ENCODE assay signal across 16 cellular contexts in genomic region chr11:1943576-1943975, GRCh38. TPM values are rescaled to one million over a fixed set of nuclear protein-coding genes. Genes with fewer than 3 reads are reported as not detected.
A peak's percentile ranks its signal among the peaks of the same experiment; 100 is the strongest.
DNase-seq lines count a peak whose midpoint lies in the region; ATAC-seq, FAIRE-seq and TF ChIP-seq lines count a peak whose summit lies in the region.
"Had no signal": no experiment of that assay in that cellular context is flagged by ENCODE, and none has a peak within 500 bp of the region (broad histone marks: within the 10 kb centered on the region; RNA-seq: fewer than 3 reads in every experiment).

No MANE protein-coding gene starts in this region.

- peak; percentile 19; the same call in 1 of the 2 replicates for ATAC-seq in Panc1
- ATAC-seq in heart left ventricle: no peak
- ATAC-seq in pancreas: no peak
- ATAC-seq in HG03139 (IDR thresholded peaks at IDR 0.05; ENCODE audit: unreplicated experiment): no peak
- ATAC-seq in HG03354 (IDR thresholded peaks at IDR 0.05; ENCODE audit: poor library complexity, severe bottlenecking, unreplicated experiment): no peak

- no peaks in the 10 kb centered on the region for H3K27me3 ChIP-seq in Panc1 (ENCODE audit: control insufficient read depth, insufficient read depth, low read length)
- H3K27me3 ChIP-seq in heart left ventricle: no peaks in the 10 kb centered on the region
- no peaks in the 10 kb centered on the region for H3K27me3 ChIP-seq in pancreas

- no TSS peak for BruUV-seq in Panc1 (replicated peaks; lab: Mats Ljungman, UMichigan)

- TF ChIP-seq CTCF in Panc1 (IDR thresholded peaks at IDR 0.05) (no peak), heart left ventricle (IDR thresholded peaks at IDR 0.05) (no peak), pancreas (IDR thresholded peaks at IDR 0.05) (no peak)

- 60 to 77% (median 63%) methylated on average over 6 to 15 of the region's 15 CpGs for WGBS in heart left ventricle, 4 donors
- WGBS in pancreas, 2 donors: 74 to 77% methylated on average over 15 of the region's 15 CpGs

- no peak for TF ChIP-seq POLR2A in heart left ventricle (IDR thresholded peaks at IDR 0.05)

- CTCF ChIA-PET in Panc1 (lab: Charles Lee): interaction anchor here (0.6 kb wide), 1 partner anchor 193 kb away, joined by 3 read pairs; no protein-coding TSS in a partner anchor

- FAIRE-seq in pancreas (lab: Jason Lieb, UNC): no peak
- FAIRE-seq: bronchial epithelial cell had no signal

- DNase-seq in NCI-H1105 treated with DMSO at 0.1 percent for 48 hours (lab: John Stamatoyannopoulos, UW): peak; percentile 47
- DNase-seq in NCI-H1105 (lab: John Stamatoyannopoulos, UW): no peak
- DNase-seq in Panc1 (ENCODE audit: low read depth, low spot score): no peak
- DNase-seq in heart left ventricle: peak; percentile 5 to 57 (median 16)
- DNase-seq in pancreas: peak in 5 of 6 donors; percentile 9 to 49 (median 14)
- no peak for DNase-seq in cortex of kidney (lab: John Stamatoyannopoulos, UW)
- DNase-seq: kidney glomerular epithelial cell, NCI-H1436 treated with DMSO at 0.1 percent for 48 hours had no signal

- POLR2A ChIA-PET in Panc1 (lab: Charles Lee): no interaction called here

- H3K4me3 ChIP-seq in Panc1 (ENCODE audit: low read depth in 2 of 2, low read length in 2 of 2): peak overlapping the region; percentile 5 to 29; a peak in 2 of 4 replicates
- H3K4me3 ChIP-seq in heart left ventricle: no peak overlapping the region
- no peak overlapping the region for H3K4me3 ChIP-seq in pancreas
- H3K4me3 ChIP-seq: thoracic aorta had no signal

- intact Hi-C loops in Panc1 (cut with micrococcal nuclease; ENCODE audit: unreplicated experiment) (no loop called here), heart left ventricle (cut with DNase I) (loop anchor here in 2 of 10 donors (5.0 to 10.0 kb wide), 2 partner anchors 46 to 49 kb away; partner anchors contain the start of gene PRR33 (in 1 of the 2)), pancreas (cut with DNase I) (loop anchor here in 2 of 3 donors (10.0 kb wide), 1 partner anchor 49 kb away; the partner anchor contains the start of gene PRR33 (in 2 of the 2))

- in situ Hi-C loops in Panc1 (cut with HindIII; ENCODE audit: low pct_unique_long_range_greater_than_20kb, low sequenced_read_pairs): no loop called here

- no peaks in the 10 kb centered on the region for H3K36me3 ChIP-seq in Panc1 (ENCODE audit: control insufficient read depth, insufficient read depth, low read length)
- H3K36me3 ChIP-seq in heart left ventricle: no peaks in the 10 kb centered on the region
- H3K36me3 ChIP-seq in pancreas: no peaks in the 10 kb centered on the region
- H3K36me3 ChIP-seq: thoracic aorta had no signal

- H3K4me1 ChIP-seq in Panc1 (ENCODE audit: control insufficient read depth, insufficient read depth, low read length): peaks cover 15% of the 10 kb centered on the region
- peaks cover 0 to 22% (median 7%) of the 10 kb centered on the region in 12 donors for H3K4me1 ChIP-seq in heart left ventricle
- no peaks in the 10 kb centered on the region for H3K4me1 ChIP-seq in pancreas

- H3K9me3 ChIP-seq in Panc1 (ENCODE audit: control insufficient read depth, insufficient read depth, low read depth, low read length) (no peaks in the 10 kb centered on the region), heart left ventricle (no peaks in the 10 kb centered on the region), pancreas (no peaks in the 10 kb centered on the region)
- H3K9me3 ChIP-seq: thoracic aorta had no signal

- H3K27ac ChIP-seq in Panc1 (ENCODE audit: low read length) (peak overlapping the region; percentile 54; the same call in 1 of the 2 replicates), heart left ventricle (peak overlapping the region in 8 of 12 donors; percentile 11 to 60 (median 30)), pancreas (no peak overlapping the region)
- H3K27ac ChIP-seq: thoracic aorta had no signal

RNA-seq across cellular contexts. Expression of gene MRPL23, which starts 3.6 kb away (rescaled TPM):
- 123 TPM for total RNA-seq in Panc1 (2021; ENCODE audit: unreplicated experiment)
- 200 TPM for polyA plus RNA-seq in Panc1 (2012; ENCODE audit: insufficient read length)
- 100 to 1,000 TPM in 2 of 9 donors, 10 to 100 TPM in 7; 44.0 to 183 (median 76.1) TPM for total RNA-seq in heart left ventricle
- 100 to 1,000 TPM; 141 to 183 TPM for polyA plus RNA-seq in heart left ventricle
- 10 to 100 TPM; 16.7 to 58.1 (median 31.5) TPM for total RNA-seq in pancreas
- 10 to 100 TPM; 79.3 to 92.1 TPM for polyA plus RNA-seq in pancreas

RNA-seq across cellular contexts. Expression of gene TNNT3, which starts 24.1 kb away (rescaled TPM):
- total RNA-seq in Panc1 (2021; ENCODE audit: unreplicated experiment) (0.41 TPM), heart left ventricle (10 to 100 TPM; 17.1 to 84.5 (median 49.0) TPM), pancreas (1 to 10 TPM in 2 of 6 donors, under 1 TPM in 4; 0.24 to 2.0 (median 0.70) TPM)
- polyA plus RNA-seq in Panc1 (2012; ENCODE audit: insufficient read length): not detected
- polyA plus RNA-seq in heart left ventricle (10 to 100 TPM; 40.8 to 45.5 TPM), pancreas (1 to 10 TPM; 3.1 to 6.6 TPM)
- total RNA-seq: A172, bronchial epithelial cell, glomerular endothelial cell, SK-MEL-5 had no signal

RNA-seq across cellular contexts. Expression of gene PRR33, which starts 51.9 kb away (rescaled TPM):
- total RNA-seq in Panc1 (2021; ENCODE audit: unreplicated experiment) (not detected), heart left ventricle (1 to 10 TPM in 8 of 9 donors, under 1 TPM in 1; 0.81 to 5.1 (median 2.4) TPM), pancreas (not detected)
- polyA plus RNA-seq in Panc1 (2012; ENCODE audit: insufficient read length): not detected
- polyA plus RNA-seq in heart left ventricle (1 to 10 TPM in 1 of 2 donors, under 1 TPM in 1; 0.08 to 4.6 TPM), pancreas (not detected)
- total RNA-seq: A172, bronchial epithelial cell, glomerular endothelial cell, SK-MEL-5 had no signal

RNA-seq across cellular contexts. Expression of gene H19, which starts 54.1 kb away (rescaled TPM):
- total RNA-seq in Panc1 (2021; ENCODE audit: unreplicated experiment) (1,268 TPM), heart left ventricle (1,000 to 10,000 TPM in 1 of 9 donors, 100 to 1,000 TPM in 8; 303 to 1,545 (median 463) TPM), pancreas (100 to 1,000 TPM in 5 of 6 donors, 10 to 100 TPM in 1; 69.5 to 532 (median 190) TPM)
- 3,677 TPM for polyA plus RNA-seq in Panc1 (2012; ENCODE audit: insufficient read length)
- polyA plus RNA-seq in heart left ventricle (1,000 to 10,000 TPM in 1 of 2 donors, 100 to 1,000 TPM in 1; 627 to 1,006 TPM), pancreas (100 to 1,000 TPM; 809 to 814 TPM)
- total RNA-seq: activated T-helper 1 cell treated with anti-CD3 and anti-CD28 coated beads, Interleukin-12 subunit alpha, Interleukin-12 subunit beta, Interleukin-2, Interleukin-4 antibody, amounts not matched to agents 30 ng/mL and 10 ng/mL and 1 ng/mL, durations not matched to agents 14 hours and 24 hours and 36 hours had no signal

Comparison
In these comparisons a context has a peak if more than half of its experiments do, and no peak if none do; other contexts are left out.
1. DNase-seq: peak in NCI-H1105 treated with DMSO at 0.1 percent for 48 hours (single experiment), heart left ventricle (5 of 5) and pancreas (5 of 6); none in NCI-H1105 (single experiment), Panc1 (single experiment) and cortex of kidney (single experiment).
2. H3K27ac ChIP-seq: peak in Panc1 (single experiment) and heart left ventricle (8 of 12); none in pancreas (0 of 4).
3. H3K4me3 ChIP-seq: peak in Panc1 (2 of 2); none in heart left ventricle (0 of 12) and pancreas (0 of 4).
4. RNA of gene TNNT3, which starts 24.1 kb away (total RNA-seq): 17.1 to 84.5 TPM in heart left ventricle; 0.24 to 2.0 TPM in pancreas and 0.41 TPM in Panc1 (single experiment); every median in the first group is over 4 times any median in the second.